In the genomic region with DNA sequence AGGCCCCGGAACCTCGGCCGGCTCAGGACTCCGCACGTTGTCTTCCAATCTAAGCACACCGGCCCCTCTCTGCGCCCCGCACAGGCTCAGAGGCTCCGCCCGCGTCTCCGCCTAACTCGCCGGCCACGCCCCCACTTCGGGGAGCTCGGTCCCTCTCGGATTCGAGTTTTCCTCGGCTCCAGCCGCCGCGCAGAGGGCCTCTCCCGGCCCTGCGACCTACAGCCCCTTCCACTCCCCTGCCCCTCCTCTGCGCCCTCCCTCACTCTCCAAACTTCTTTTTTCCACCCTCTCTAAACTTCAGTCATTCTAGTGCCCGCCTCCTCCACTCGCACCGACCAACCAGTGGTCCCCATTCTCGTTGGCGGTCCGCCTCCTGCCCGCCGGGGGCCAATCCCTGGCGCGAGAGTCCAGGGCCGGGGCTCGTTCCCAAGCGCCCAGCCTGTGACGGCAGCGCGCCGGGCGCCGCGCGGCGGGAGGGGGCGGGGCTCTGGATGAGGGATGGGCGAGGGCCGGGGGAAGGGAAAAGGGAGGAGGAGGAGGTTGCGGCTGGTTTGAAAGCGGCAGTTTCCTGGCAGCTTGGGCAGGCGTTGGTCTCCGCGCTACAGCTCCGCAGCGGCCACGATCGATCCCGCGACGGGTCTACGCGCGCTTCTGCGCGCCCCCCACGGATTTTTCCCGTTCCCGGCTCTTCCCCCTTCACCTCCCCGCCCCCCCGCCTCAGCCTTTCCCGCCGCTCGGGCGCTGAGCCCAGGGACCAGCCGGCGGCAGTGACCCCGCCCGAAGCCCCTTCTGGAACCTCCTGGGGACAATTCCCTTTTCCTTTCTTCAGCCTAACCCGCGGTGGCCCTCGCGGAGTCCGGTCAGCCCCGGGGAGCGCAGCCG, we compare ENCODE assay signal across 1 cellular context.
A peak's percentile ranks its signal among the peaks of the same experiment; 100 is the strongest.
TF ChIP-seq lines count a peak whose summit lies in the region.

A gene (plus strand): TSS at position 563 of the 882 bp plus-strand sequence. CDS start 519 bp downstream, outside the sequence.

TF ChIP-seq in HepG2, 621 proteins besides CTCF, POLR2A, EP300 and RAD21 (continued from another document and continues in another):
- TF ChIP-seq, protein P1, sequence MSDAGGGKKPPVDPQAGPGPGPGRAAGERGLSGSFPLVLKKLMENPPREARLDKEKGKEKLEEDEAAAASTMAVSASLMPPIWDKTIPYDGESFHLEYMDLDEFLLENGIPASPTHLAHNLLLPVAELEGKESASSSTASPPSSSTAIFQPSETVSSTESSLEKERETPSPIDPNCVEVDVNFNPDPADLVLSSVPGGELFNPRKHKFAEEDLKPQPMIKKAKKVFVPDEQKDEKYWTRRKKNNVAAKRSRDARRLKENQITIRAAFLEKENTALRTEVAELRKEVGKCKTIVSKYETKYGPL (CRISPR knock-in tag; IDR thresholded peaks at IDR 0.05) = no peak
- TF ChIP-seq FIP1L1 (IDR thresholded peaks at IDR 0.05; ENCODE audit: borderline replicate concordance, insufficient read depth, low read depth, low read length) (no peak), MAZ (IDR thresholded peaks at IDR 0.05; ENCODE audit: borderline replicate concordance, low read depth, low read length) (peak; percentile 86; the same call in 1 of the 2 replicates), MAZ (CRISPR knock-in tag; IDR thresholded peaks at IDR 0.05; ENCODE audit: low read depth) (peak; percentile 33; the same call in 1 of the 2 replicates), KDM2A (CRISPR knock-in tag; IDR thresholded peaks at IDR 0.05; ENCODE audit: borderline replicate concordance, low read depth) (peak; percentile 69; the same call in 1 of the 2 replicates), DPF2 (CRISPR knock-in tag; IDR thresholded peaks at IDR 0.05; ENCODE audit: borderline replicate concordance, low read depth) (no peak), ZNF768 (CRISPR knock-in tag; IDR thresholded peaks at IDR 0.05) (peak; percentile 78; the same call in 1 of the 2 replicates), ZNF720 (CRISPR knock-in tag; IDR thresholded peaks at IDR 0.05) (no peak), ZNF761 (CRISPR knock-in tag; conservative IDR thresholded peaks at IDR 0.05) (0 out of 2 replicates have a peak, but pooled peaks have one; percentile 85), CEBPB (IDR thresholded peaks at IDR 0.05; ENCODE audit: borderline replicate concordance, low read depth, low read length) (no peak), EED (CRISPR knock-in tag; IDR thresholded peaks at IDR 0.05) (no peak), AGO1 (IDR thresholded peaks at IDR 0.05; ENCODE audit: low read depth, low read length, poor library complexity, severe bottlenecking) (no peak), EZH2 (conservative IDR thresholded peaks at IDR 0.05; ENCODE audit: low read depth, low read length) (no peak), ZNF20 (CRISPR knock-in tag; IDR thresholded peaks at IDR 0.05) (no peak), GFI1 (CRISPR knock-in tag; IDR thresholded peaks at IDR 0.05; ENCODE audit: borderline replicate concordance) (no peak; the same call in 1 of the 2 replicates), ZNF670 (CRISPR knock-in tag; IDR thresholded peaks at IDR 0.05; ENCODE audit: borderline replicate concordance) (no peak), ZNF260 (CRISPR knock-in tag; IDR thresholded peaks at IDR 0.05; ENCODE audit: borderline replicate concordance, low read depth) (no peak), PRPF4 (IDR thresholded peaks at IDR 0.05; ENCODE audit: low read depth, low read length, poor library complexity, severe bottlenecking) (no peak), ZNF431 (CRISPR knock-in tag; IDR thresholded peaks at IDR 0.05; ENCODE audit: borderline replicate concordance, low read depth) (no peak), IRX3 (CRISPR knock-in tag; IDR thresholded peaks at IDR 0.05; ENCODE audit: borderline replicate concordance, low read depth) (no peak), EHMT2 (IDR thresholded peaks at IDR 0.05; ENCODE audit: borderline replicate concordance, low read depth, low read length) (no peak), SNAPC2 (CRISPR knock-in tag; IDR thresholded peaks at IDR 0.05) (no peak), RFX5 (IDR thresholded peaks at IDR 0.05; ENCODE audit: low read depth, low read length) (no peak), LCORL (IDR thresholded peaks at IDR 0.05) (0 out of 2 replicates have a peak, but pooled peaks have one; percentile 18), LCORL (CRISPR knock-in tag; IDR thresholded peaks at IDR 0.05) (no peak; the same call in 1 of the 2 replicates), ZNF296 (CRISPR knock-in tag; conservative IDR thresholded peaks at IDR 0.05) (no peak), ERF (CRISPR knock-in tag; IDR thresholded peaks at IDR 0.05) (no peak), MAFF (IDR thresholded peaks at IDR 0.05; ENCODE audit: low read depth, low read length) (no peak), SP4 (CRISPR knock-in tag; IDR thresholded peaks at IDR 0.05) (peak; percentile 98), ZNF878 (CRISPR knock-in tag; IDR thresholded peaks at IDR 0.05) (0 out of 2 replicates have a peak, but pooled peaks have one; percentile 21), ZNF256 (CRISPR knock-in tag; conservative IDR thresholded peaks at IDR 0.05) (no peak), HCFC1 (IDR thresholded peaks at IDR 0.05; ENCODE audit: low read depth, low read length) (no peak), SATB2 (CRISPR knock-in tag; IDR thresholded peaks at IDR 0.05) (0 out of 2 replicates have a peak, but pooled peaks have one; percentile 42), PRMT3 (CRISPR knock-in tag; IDR thresholded peaks at IDR 0.05; ENCODE audit: borderline replicate concordance, low read depth) (no peak), FOXM1 (CRISPR knock-in tag; IDR thresholded peaks at IDR 0.05) (no peak), PTBP1 (IDR thresholded peaks at IDR 0.05; ENCODE audit: low read depth, low read length, poor library complexity, severe bottlenecking) (no peak), FOXJ3 (CRISPR knock-in tag; IDR thresholded peaks at IDR 0.05; ENCODE audit: borderline replicate concordance) (no peak)
- TF ChIP-seq, protein P2, sequence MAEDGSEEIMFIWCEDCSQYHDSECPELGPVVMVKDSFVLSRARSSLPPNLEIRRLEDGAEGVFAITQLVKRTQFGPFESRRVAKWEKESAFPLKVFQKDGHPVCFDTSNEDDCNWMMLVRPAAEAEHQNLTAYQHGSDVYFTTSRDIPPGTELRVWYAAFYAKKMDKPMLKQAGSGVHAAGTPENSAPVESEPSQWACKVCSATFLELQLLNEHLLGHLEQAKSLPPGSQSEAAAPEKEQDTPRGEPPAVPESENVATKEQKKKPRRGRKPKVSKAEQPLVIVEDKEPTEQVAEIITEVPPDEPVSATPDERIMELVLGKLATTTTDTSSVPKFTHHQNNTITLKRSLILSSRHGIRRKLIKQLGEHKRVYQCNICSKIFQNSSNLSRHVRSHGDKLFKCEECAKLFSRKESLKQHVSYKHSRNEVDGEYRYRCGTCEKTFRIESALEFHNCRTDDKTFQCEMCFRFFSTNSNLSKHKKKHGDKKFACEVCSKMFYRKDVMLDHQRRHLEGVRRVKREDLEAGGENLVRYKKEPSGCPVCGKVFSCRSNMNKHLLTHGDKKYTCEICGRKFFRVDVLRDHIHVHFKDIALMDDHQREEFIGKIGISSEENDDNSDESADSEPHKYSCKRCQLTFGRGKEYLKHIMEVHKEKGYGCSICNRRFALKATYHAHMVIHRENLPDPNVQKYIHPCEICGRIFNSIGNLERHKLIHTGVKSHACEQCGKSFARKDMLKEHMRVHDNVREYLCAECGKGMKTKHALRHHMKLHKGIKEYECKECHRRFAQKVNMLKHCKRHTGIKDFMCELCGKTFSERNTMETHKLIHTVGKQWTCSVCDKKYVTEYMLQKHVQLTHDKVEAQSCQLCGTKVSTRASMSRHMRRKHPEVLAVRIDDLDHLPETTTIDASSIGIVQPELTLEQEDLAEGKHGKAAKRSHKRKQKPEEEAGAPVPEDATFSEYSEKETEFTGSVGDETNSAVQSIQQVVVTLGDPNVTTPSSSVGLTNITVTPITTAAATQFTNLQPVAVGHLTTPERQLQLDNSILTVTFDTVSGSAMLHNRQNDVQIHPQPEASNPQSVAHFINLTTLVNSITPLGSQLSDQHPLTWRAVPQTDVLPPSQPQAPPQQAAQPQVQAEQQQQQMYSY (CRISPR knock-in tag; IDR thresholded peaks at IDR 0.05) = no peak
- TF ChIP-seq, protein P3, sequence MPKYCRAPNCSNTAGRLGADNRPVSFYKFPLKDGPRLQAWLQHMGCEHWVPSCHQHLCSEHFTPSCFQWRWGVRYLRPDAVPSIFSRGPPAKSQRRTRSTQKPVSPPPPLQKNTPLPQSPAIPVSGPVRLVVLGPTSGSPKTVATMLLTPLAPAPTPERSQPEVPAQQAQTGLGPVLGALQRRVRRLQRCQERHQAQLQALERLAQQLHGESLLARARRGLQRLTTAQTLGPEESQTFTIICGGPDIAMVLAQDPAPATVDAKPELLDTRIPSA (CRISPR knock-in tag; IDR thresholded peaks at IDR 0.05; ENCODE audit: borderline replicate concordance) = no peak
- TF ChIP-seq, protein P4, sequence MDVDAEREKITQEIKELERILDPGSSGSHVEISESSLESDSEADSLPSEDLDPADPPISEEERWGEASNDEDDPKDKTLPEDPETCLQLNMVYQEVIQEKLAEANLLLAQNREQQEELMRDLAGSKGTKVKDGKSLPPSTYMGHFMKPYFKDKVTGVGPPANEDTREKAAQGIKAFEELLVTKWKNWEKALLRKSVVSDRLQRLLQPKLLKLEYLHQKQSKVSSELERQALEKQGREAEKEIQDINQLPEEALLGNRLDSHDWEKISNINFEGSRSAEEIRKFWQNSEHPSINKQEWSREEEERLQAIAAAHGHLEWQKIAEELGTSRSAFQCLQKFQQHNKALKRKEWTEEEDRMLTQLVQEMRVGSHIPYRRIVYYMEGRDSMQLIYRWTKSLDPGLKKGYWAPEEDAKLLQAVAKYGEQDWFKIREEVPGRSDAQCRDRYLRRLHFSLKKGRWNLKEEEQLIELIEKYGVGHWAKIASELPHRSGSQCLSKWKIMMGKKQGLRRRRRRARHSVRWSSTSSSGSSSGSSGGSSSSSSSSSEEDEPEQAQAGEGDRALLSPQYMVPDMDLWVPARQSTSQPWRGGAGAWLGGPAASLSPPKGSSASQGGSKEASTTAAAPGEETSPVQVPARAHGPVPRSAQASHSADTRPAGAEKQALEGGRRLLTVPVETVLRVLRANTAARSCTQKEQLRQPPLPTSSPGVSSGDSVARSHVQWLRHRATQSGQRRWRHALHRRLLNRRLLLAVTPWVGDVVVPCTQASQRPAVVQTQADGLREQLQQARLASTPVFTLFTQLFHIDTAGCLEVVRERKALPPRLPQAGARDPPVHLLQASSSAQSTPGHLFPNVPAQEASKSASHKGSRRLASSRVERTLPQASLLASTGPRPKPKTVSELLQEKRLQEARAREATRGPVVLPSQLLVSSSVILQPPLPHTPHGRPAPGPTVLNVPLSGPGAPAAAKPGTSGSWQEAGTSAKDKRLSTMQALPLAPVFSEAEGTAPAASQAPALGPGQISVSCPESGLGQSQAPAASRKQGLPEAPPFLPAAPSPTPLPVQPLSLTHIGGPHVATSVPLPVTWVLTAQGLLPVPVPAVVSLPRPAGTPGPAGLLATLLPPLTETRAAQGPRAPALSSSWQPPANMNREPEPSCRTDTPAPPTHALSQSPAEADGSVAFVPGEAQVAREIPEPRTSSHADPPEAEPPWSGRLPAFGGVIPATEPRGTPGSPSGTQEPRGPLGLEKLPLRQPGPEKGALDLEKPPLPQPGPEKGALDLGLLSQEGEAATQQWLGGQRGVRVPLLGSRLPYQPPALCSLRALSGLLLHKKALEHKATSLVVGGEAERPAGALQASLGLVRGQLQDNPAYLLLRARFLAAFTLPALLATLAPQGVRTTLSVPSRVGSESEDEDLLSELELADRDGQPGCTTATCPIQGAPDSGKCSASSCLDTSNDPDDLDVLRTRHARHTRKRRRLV (CRISPR knock-in tag; IDR thresholded peaks at IDR 0.05) = no peak
- TF ChIP-seq, protein P5, sequence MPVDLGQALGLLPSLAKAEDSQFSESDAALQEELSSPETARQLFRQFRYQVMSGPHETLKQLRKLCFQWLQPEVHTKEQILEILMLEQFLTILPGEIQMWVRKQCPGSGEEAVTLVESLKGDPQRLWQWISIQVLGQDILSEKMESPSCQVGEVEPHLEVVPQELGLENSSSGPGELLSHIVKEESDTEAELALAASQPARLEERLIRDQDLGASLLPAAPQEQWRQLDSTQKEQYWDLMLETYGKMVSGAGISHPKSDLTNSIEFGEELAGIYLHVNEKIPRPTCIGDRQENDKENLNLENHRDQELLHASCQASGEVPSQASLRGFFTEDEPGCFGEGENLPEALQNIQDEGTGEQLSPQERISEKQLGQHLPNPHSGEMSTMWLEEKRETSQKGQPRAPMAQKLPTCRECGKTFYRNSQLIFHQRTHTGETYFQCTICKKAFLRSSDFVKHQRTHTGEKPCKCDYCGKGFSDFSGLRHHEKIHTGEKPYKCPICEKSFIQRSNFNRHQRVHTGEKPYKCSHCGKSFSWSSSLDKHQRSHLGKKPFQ (CRISPR knock-in tag; IDR thresholded peaks at IDR 0.05; ENCODE audit: insufficient replicate concordance) = no peak
- TF ChIP-seq, protein P6, sequence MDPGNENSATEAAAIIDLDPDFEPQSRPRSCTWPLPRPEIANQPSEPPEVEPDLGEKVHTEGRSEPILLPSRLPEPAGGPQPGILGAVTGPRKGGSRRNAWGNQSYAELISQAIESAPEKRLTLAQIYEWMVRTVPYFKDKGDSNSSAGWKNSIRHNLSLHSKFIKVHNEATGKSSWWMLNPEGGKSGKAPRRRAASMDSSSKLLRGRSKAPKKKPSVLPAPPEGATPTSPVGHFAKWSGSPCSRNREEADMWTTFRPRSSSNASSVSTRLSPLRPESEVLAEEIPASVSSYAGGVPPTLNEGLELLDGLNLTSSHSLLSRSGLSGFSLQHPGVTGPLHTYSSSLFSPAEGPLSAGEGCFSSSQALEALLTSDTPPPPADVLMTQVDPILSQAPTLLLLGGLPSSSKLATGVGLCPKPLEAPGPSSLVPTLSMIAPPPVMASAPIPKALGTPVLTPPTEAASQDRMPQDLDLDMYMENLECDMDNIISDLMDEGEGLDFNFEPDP (CRISPR knock-in tag; conservative IDR thresholded peaks at IDR 0.05) = no peak
- TF ChIP-seq, protein P7, sequence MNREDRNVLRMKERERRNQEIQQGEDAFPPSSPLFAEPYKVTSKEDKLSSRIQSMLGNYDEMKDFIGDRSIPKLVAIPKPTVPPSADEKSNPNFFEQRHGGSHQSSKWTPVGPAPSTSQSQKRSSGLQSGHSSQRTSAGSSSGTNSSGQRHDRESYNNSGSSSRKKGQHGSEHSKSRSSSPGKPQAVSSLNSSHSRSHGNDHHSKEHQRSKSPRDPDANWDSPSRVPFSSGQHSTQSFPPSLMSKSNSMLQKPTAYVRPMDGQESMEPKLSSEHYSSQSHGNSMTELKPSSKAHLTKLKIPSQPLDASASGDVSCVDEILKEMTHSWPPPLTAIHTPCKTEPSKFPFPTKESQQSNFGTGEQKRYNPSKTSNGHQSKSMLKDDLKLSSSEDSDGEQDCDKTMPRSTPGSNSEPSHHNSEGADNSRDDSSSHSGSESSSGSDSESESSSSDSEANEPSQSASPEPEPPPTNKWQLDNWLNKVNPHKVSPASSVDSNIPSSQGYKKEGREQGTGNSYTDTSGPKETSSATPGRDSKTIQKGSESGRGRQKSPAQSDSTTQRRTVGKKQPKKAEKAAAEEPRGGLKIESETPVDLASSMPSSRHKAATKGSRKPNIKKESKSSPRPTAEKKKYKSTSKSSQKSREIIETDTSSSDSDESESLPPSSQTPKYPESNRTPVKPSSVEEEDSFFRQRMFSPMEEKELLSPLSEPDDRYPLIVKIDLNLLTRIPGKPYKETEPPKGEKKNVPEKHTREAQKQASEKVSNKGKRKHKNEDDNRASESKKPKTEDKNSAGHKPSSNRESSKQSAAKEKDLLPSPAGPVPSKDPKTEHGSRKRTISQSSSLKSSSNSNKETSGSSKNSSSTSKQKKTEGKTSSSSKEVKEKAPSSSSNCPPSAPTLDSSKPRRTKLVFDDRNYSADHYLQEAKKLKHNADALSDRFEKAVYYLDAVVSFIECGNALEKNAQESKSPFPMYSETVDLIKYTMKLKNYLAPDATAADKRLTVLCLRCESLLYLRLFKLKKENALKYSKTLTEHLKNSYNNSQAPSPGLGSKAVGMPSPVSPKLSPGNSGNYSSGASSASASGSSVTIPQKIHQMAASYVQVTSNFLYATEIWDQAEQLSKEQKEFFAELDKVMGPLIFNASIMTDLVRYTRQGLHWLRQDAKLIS (CRISPR knock-in tag; IDR thresholded peaks at IDR 0.05) = no peak
